Comparison of ENCODE assay signal across 8 cellular contexts in the genomic region with DNA sequence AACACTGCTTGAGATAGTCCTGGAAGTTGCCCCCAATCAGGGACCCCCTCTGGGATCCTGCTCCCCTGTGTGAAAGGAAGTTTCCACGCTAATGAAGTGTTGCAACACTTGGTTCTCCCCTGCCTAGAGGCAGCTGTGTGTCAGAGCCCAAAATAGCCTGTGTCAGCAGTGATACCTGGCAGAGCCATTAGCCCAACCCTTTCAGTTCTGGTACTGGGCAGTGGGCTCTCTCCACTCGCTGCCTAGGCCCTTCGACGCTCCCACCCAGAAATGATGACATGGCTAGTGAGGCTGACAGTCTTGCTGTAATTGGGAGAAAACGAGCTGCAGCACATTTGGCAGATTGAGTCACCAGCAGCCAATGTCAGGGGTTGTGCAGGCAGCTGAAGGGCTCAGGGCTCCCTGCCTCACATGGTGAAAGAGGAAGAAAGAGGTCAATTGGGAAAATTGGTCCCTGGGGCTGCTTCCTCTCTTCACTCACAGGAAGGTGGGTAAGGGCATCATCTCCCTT. TPM values are rescaled to one million over a fixed set of nuclear protein-coding genes. Genes with fewer than 3 reads are reported as not detected.
DNase-seq lines count a peak whose midpoint lies in the region; ATAC-seq, FAIRE-seq and TF ChIP-seq lines count a peak whose summit lies in the region.

No MANE protein-coding gene starts in this region.

- intact Hi-C loops in left colon (cut with DNase I, micrococcal nuclease): no loop called here

- ATAC-seq in GM19395 (IDR thresholded peaks at IDR 0.05; ENCODE audit: unreplicated experiment) (no peak), left colon (no peak), GM21360 (IDR thresholded peaks at IDR 0.05; ENCODE audit: unreplicated experiment) (no peak)

- peaks cover 18% of the 10 kb centered on the region for H3K36me3 ChIP-seq in bronchial epithelial cell (ENCODE audit: control insufficient read depth, insufficient read depth, low read length)

- H3K27me3 ChIP-seq in bronchial epithelial cell (ENCODE audit: control insufficient read depth, insufficient read depth, low read length): no peaks in the 10 kb centered on the region

- no peak for FAIRE-seq in bronchial epithelial cell (lab: Jason Lieb, UNC)

- no peak for TF ChIP-seq POLR2A in NB4 (IDR thresholded peaks at IDR 0.05; ENCODE audit: extremely low read depth, insufficient read length)

- DNase-seq in CD1c-positive myeloid dendritic cell (ENCODE audit: extremely low spot score): peak; percentile 90
- peak; percentile 91 for DNase-seq in NB4 (ENCODE audit: low read depth)
- peak; percentile 73 for DNase-seq in bronchial epithelial cell (ENCODE audit: low read depth)
- DNase-seq in myocyte (ENCODE audit: low read depth): peak; percentile 65
- no peak for DNase-seq in G401 (ENCODE audit: low spot score)
- DNase-seq in left colon: no peak

- TF ChIP-seq CTCF in NB4 (IDR thresholded peaks at IDR 0.05; ENCODE audit: low read depth, low read length): no peak
- TF ChIP-seq CTCF in bronchial epithelial cell (IDR thresholded peaks at IDR 0.05; ENCODE audit: insufficient read depth, low read length, severe bottlenecking): no peak

- H3K4me3 ChIP-seq in NB4 (ENCODE audit: low read depth, low read length): peak overlapping the region; percentile 79
- H3K4me3 ChIP-seq in bronchial epithelial cell (ENCODE audit: low read depth, low read length): no peak overlapping the region

- in situ Hi-C loops in G401 (cut with HindIII; ENCODE audit: low sequenced_read_pairs): no loop called here

RNA-seq across cellular contexts. Expression of a gene that starts 1.4 kb away (rescaled TPM):
- 13.4 and 15.3 TPM in 2 replicates for total RNA-seq in bronchial epithelial cell
- total RNA-seq in myocyte: 44.0 and 48.5 TPM in 2 replicates
- polyA plus RNA-seq in myocyte (2012): 61.6 TPM
- total RNA-seq in G401 (2014; rRNA removed; shearing (Covaris generic)): 10.2 and 23.3 TPM in 2 replicates
- 10 to 100 TPM; 50.4 to 51.0 TPM for total RNA-seq in left colon

RNA-seq across cellular contexts. Expression of a gene that starts 14.9 kb away (rescaled TPM):
- 18.6 and 19.5 TPM in 2 replicates for total RNA-seq in bronchial epithelial cell
- 23.9 and 33.4 TPM in 2 replicates for total RNA-seq in myocyte
- 20.9 TPM for polyA plus RNA-seq in myocyte (2012)
- total RNA-seq in G401 (2014; rRNA removed; shearing (Covaris generic)): 52.9 and 55.5 TPM in 2 replicates
- 10 to 100 TPM; 18.5 to 22.6 TPM for total RNA-seq in left colon

RNA-seq across cellular contexts. Expression of a gene that starts 19.5 kb away (rescaled TPM):
- total RNA-seq in bronchial epithelial cell (19.0 and 30.0 TPM in 2 replicates), myocyte (30.9 and 52.2 TPM in 2 replicates), left colon (10 to 100 TPM; 50.9 to 58.2 TPM)
- polyA plus RNA-seq in myocyte (2012): 75.8 TPM
- 33.6 and 103 TPM in 2 replicates for total RNA-seq in G401 (2014; rRNA removed; shearing (Covaris generic))

RNA-seq across cellular contexts. Expression of a gene that starts 25.2 kb away (rescaled TPM):
- total RNA-seq in bronchial epithelial cell: 31.3 and 36.2 TPM in 2 replicates
- 25.1 and 27.4 TPM in 2 replicates for total RNA-seq in myocyte
- polyA plus RNA-seq in myocyte (2012): 53.4 TPM
- total RNA-seq in G401 (2014; rRNA removed; shearing (Covaris generic)): 40.9 and 49.0 TPM in 2 replicates
- 10 to 100 TPM; 37.7 to 39.6 TPM for total RNA-seq in left colon

RNA-seq across cellular contexts. Expression of a gene that starts 26.0 kb away (rescaled TPM):
- not detected in 2 replicates for total RNA-seq in bronchial epithelial cell
- not detected in 2 replicates for total RNA-seq in myocyte
- polyA plus RNA-seq in myocyte (2012): 0.84 TPM
- not detected in 2 replicates for total RNA-seq in G401 (2014; rRNA removed; shearing (Covaris generic))
- not detected for total RNA-seq in left colon

Comparison
In these comparisons a context has a peak if more than half of its experiments do, and no peak if none do; other contexts are left out.
1. DNase-seq: peak in CD1c-positive myeloid dendritic cell (single experiment), NB4 (single experiment), bronchial epithelial cell (single experiment) and myocyte (single experiment); none in G401 (single experiment) and left colon (0 of 2).